ENCODE assay signal across 1 cellular context in genomic region chr5:154865466-154866184, GRCh38.
TF ChIP-seq lines count a peak whose summit lies in the region.

No MANE protein-coding gene starts in this region.

TF ChIP-seq in GM12878, 131 proteins besides CTCF, POLR2A, EP300 and RAD21:
- TF ChIP-seq, protein P1, sequence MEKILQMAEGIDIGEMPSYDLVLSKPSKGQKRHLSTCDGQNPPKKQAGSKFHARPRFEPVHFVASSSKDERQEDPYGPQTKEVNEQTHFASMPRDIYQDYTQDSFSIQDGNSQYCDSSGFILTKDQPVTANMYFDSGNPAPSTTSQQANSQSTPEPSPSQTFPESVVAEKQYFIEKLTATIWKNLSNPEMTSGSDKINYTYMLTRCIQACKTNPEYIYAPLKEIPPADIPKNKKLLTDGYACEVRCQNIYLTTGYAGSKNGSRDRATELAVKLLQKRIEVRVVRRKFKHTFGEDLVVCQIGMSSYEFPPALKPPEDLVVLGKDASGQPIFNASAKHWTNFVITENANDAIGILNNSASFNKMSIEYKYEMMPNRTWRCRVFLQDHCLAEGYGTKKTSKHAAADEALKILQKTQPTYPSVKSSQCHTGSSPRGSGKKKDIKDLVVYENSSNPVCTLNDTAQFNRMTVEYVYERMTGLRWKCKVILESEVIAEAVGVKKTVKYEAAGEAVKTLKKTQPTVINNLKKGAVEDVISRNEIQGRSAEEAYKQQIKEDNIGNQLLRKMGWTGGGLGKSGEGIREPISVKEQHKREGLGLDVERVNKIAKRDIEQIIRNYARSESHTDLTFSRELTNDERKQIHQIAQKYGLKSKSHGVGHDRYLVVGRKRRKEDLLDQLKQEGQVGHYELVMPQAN (conservative IDR thresholded peaks at IDR 0.05) = no peak
- TF ChIP-seq HCFC1 (IDR thresholded peaks at IDR 0.05; ENCODE audit: low read length) = no peak
- no peak for TF ChIP-seq NR2F1 (conservative IDR thresholded peaks at IDR 0.05)
- no peak for TF ChIP-seq ZBTB40 (IDR thresholded peaks at IDR 0.05; ENCODE audit: borderline replicate concordance)
- TF ChIP-seq USF2 (IDR thresholded peaks at IDR 0.05; ENCODE audit: borderline replicate concordance, low read depth, low read length) = no peak
